ENCODE assay signal across 1 cellular context in the genomic region with DNA sequence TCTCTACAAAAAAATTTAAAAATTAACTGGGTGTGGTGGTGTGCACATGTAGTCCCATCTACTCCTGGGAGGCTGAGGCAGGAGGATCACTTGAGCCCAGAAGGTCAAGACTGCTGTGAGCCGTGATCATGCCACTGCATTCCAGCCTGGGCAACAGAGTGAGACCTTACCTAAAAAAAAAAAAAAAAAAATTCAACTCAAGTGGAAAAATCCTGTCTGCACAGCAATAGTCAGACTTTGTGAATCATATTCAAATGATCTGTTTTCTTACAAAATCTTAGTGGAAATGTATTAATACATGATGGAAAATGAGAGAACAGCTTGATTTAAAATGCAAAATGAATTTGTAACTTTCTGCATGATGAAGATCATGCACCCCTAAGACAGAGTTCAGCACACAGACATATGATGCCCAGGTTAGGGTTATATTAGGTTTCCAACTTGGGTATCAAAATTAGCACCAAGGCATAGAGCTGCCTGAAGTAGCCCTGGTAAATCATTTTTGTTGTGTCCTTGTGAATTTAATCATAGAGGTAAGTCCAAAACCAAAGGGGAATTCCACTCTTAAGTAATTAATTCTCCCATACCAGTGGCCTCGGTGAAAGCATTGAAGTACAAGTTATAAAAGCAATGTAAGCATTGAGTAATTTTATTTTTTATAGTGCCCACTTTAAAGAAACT.
TF ChIP-seq lines count a peak whose summit lies in the region.

No MANE protein-coding gene starts in this region.

TF ChIP-seq in HepG2, 621 proteins besides CTCF, POLR2A, EP300 and RAD21 (continued from another document):
- TF ChIP-seq ZNF20 (CRISPR knock-in tag; IDR thresholded peaks at IDR 0.05): no peak
- TF ChIP-seq, protein P1, sequence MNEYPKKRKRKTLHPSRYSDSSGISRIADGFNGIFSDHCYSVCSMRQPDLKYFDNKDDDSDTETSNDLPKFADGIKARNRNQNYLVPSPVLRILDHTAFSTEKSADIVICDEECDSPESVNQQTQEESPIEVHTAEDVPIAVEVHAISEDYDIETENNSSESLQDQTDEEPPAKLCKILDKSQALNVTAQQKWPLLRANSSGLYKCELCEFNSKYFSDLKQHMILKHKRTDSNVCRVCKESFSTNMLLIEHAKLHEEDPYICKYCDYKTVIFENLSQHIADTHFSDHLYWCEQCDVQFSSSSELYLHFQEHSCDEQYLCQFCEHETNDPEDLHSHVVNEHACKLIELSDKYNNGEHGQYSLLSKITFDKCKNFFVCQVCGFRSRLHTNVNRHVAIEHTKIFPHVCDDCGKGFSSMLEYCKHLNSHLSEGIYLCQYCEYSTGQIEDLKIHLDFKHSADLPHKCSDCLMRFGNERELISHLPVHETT (CRISPR knock-in tag; conservative IDR thresholded peaks at IDR 0.05): no peak
- TF ChIP-seq GFI1 (CRISPR knock-in tag; IDR thresholded peaks at IDR 0.05; ENCODE audit: borderline replicate concordance): no peak
- no peak for TF ChIP-seq ZFP62 (CRISPR knock-in tag; IDR thresholded peaks at IDR 0.05)
TF ChIP-seq in HepG2: peak in this region for 0.
